23 cellular contexts compared by ENCODE assay signal in genomic region chr17:47292206-47292605, GRCh38. TPM values are rescaled to one million over a fixed set of nuclear protein-coding genes. Genes with fewer than 3 reads are reported as not detected.
DNase-seq lines count a peak whose midpoint lies in the region; ATAC-seq, FAIRE-seq and TF ChIP-seq lines count a peak whose summit lies in the region.
"Had no signal": no experiment of that assay in that cellular context is flagged by ENCODE, and none has a peak within 500 bp of the region (broad histone marks: within the 10 kb centered on the region; RNA-seq: fewer than 3 reads in every experiment).

No MANE protein-coding gene starts in this region.

- DNase-seq in HepG2 (ENCODE audit: low spot score) (no peak), right lobe of liver (no peak), mesenchymal stem cell (no peak), tibial artery (no peak), SW480 (ENCODE audit: low spot score) (no peak), MG63 (no peak)
- DNase-seq: AML-193; Calu3; CD4-positive, alpha-beta memory T cell; CD4-positive, CD25-positive, alpha-beta regulatory T cell; DMS79 treated with DMSO at 0.1 percent for 48 hours; GF-D8 had no signal

- no peak for TF ChIP-seq EP300 in HepG2 (IDR thresholded peaks at IDR 0.05; ENCODE audit: low read depth in 2 of 2, low read length in 2 of 2)
- TF ChIP-seq EP300 in HepG2 (CRISPR knock-in tag; IDR thresholded peaks at IDR 0.05; ENCODE audit: borderline replicate concordance) = no peak

- FAIRE-seq in HepG2 (lab: Jason Lieb, UNC) = no peak
- FAIRE-seq: A549, D721Med, G401.6, GM12891, GM19239 had no signal

- no peak for TF ChIP-seq RAD21 in HepG2 (CRISPR knock-in tag; IDR thresholded peaks at IDR 0.05)

- H4K91ac ChIP-seq in mesenchymal stem cell (ENCODE audit: low read length) = no peak overlapping the region

- no peak for TF ChIP-seq CTCF in HepG2 (CRISPR knock-in tag; IDR thresholded peaks at IDR 0.05)
- no peak for TF ChIP-seq CTCF in right lobe of liver (IDR thresholded peaks at IDR 0.05)
- no peak for TF ChIP-seq CTCF in VCaP (conservative IDR thresholded peaks at IDR 0.05)
- TF ChIP-seq CTCF in tibial artery (IDR thresholded peaks at IDR 0.05) = no peak

- H3K4me1 ChIP-seq in HepG2 (ENCODE audit: insufficient read depth, low read length) (peaks cover 39% of the 10 kb centered on the region), right lobe of liver (peaks cover 0 to 26% (median 8%) of the 10 kb centered on the region in 4 donors), mesenchymal stem cell (ENCODE audit: control insufficient read depth, insufficient read depth, low read depth, low read length) (peaks cover 21% of the 10 kb centered on the region), tibial artery (peaks cover 0 to 53% (median 34%) of the 10 kb centered on the region in 4 donors)

- H3K23ac ChIP-seq in mesenchymal stem cell (ENCODE audit: low read length in 2 of 2) = no peak overlapping the region

- no peak overlapping the region for H3K27ac ChIP-seq in HepG2 (ENCODE audit: extremely low read length, insufficient read depth, low read length)
- no peak overlapping the region for H3K27ac ChIP-seq in right lobe of liver
- peak overlapping the region; percentile 72 for H3K27ac ChIP-seq in VCaP
- no peak overlapping the region for H3K27ac ChIP-seq in mesenchymal stem cell (ENCODE audit: low read length, poor library complexity, severe bottlenecking)
- peak overlapping the region; percentile 25 to 28 for H3K27ac ChIP-seq in tibial artery
- H3K27ac ChIP-seq: 22Rv1; A549; BLaER1 treated with 17β-estradiol and CSF1 and Interleukin-3, amounts not matched to agents 10 nM and 100 nM had no signal

- H3K4me3 ChIP-seq in HepG2 (replicated peaks in 1 of 3; ENCODE audit: insufficient read depth in 1 of 3, low read depth in 2 of 3, low read length in 3 of 3) (no peak overlapping the region), right lobe of liver (no peak overlapping the region), mesenchymal stem cell (ENCODE audit: insufficient read depth in 1 of 2, low read depth in 1 of 2, low read length in 2 of 2) (peak overlapping the region in 1 of 2 experiments; percentile 2), tibial artery (no peak overlapping the region), MG63 (no peak overlapping the region)
- H3K4me3 ChIP-seq: A549; BLaER1 treated with 17β-estradiol and CSF1 and Interleukin-3, amounts not matched to agents 10 nM and 100 nM had no signal

- no peak for ATAC-seq in HepG2
- no peak for ATAC-seq in right lobe of liver
- ATAC-seq in HG03196 (IDR thresholded peaks at IDR 0.05; ENCODE audit: unreplicated experiment) = no peak
- ATAC-seq: A549 had no signal

- BruUV-seq in HepG2 (replicated peaks; lab: Mats Ljungman, UMichigan) = no TSS peak

- no peak overlapping the region for H3K18ac ChIP-seq in mesenchymal stem cell (ENCODE audit: low read depth in 1 of 2, low read length in 2 of 2)

- no peak overlapping the region for H2BK5ac ChIP-seq in mesenchymal stem cell (ENCODE audit: low read depth, low read length, poor library complexity, severe bottlenecking)

- peak overlapping the region in 1 of 2 experiments; percentile 57 for H3K4ac ChIP-seq in mesenchymal stem cell (ENCODE audit: low read depth in 1 of 2, low read length in 2 of 2)

- H3K4me2 ChIP-seq in HepG2 (ENCODE audit: low read depth, low read length) (0 out of 2 replicates have a peak overlapping the region, but pooled peaks have one; percentile 50), mesenchymal stem cell (ENCODE audit: low read length, poor library complexity, severe bottlenecking) (no peak overlapping the region)
- H3K4me2 ChIP-seq: A549 had no signal

- intact Hi-C loops in HepG2 (cut with micrococcal nuclease; ENCODE audit: unreplicated experiment) (no loop called here), right lobe of liver (cut with DNase I) (no loop called here), tibial artery (cut with DNase I; ENCODE audit: low total_unique reads) (no loop called here)

- no peaks in the 10 kb centered on the region for H4K20me1 ChIP-seq in HepG2 (ENCODE audit: insufficient read depth, low read length)
- H4K20me1 ChIP-seq: BLaER1 treated with 17β-estradiol and CSF1 and Interleukin-3, amounts not matched to agents 10 nM and 100 nM had no signal

- peaks cover 15% of the 10 kb centered on the region for H3K79me1 ChIP-seq in mesenchymal stem cell (replicated peaks; ENCODE audit: low read length, poor library complexity, severe bottlenecking)

- peak overlapping the region; percentile 50 for H2AK5ac ChIP-seq in mesenchymal stem cell (ENCODE audit: low read length, severe bottlenecking)

- CTCF ChIA-PET in HepG2 (lab: Yijun Ruan, JAX; ENCODE audit: low intra/inter-chr PET ratio, low total read pairs) = no interaction called here

- H4K8ac ChIP-seq in mesenchymal stem cell (ENCODE audit: low read length) = no peak overlapping the region

- H3K36me3 ChIP-seq in HepG2 (replicated peaks in 1 of 2; ENCODE audit: control insufficient read depth in 1 of 2, insufficient read depth in 2 of 2, low read length in 2 of 2) = no peaks in the 10 kb centered on the region
- H3K36me3 ChIP-seq in right lobe of liver = no peaks in the 10 kb centered on the region
- H3K36me3 ChIP-seq in mesenchymal stem cell (ENCODE audit: control insufficient read depth in 1 of 2, insufficient read depth in 2 of 2, low read depth in 1 of 2, low read length in 2 of 2) = peaks cover 63 to 97% of the 10 kb centered on the region in 2 experiments
- H3K36me3 ChIP-seq in tibial artery = peaks cover 26 to 54% (median 36%) of the 10 kb centered on the region in 3 donors
- H3K36me3 ChIP-seq in MG63 = peaks cover 8% of the 10 kb centered on the region

- H3K79me2 ChIP-seq in HepG2 (ENCODE audit: insufficient read depth, low read length) = no peaks in the 10 kb centered on the region

- in situ Hi-C loops in HepG2 (cut with HindIII; ENCODE audit: extremely low pct_ligation_motif_present, low pct_unique_long_range_greater_than_20kb) = no loop called here

- TF ChIP-seq POLR2A in HepG2 (IDR thresholded peaks at IDR 0.05; ENCODE audit: insufficient read depth in 1 of 2, low read depth in 2 of 2, low read length in 2 of 2) = no peak
- no peak for TF ChIP-seq POLR2A in right lobe of liver (IDR thresholded peaks at IDR 0.05)

- no peak overlapping the region for H2BK15ac ChIP-seq in mesenchymal stem cell (ENCODE audit: low read depth, poor library complexity, severe bottlenecking)

- POLR2A ChIA-PET in HepG2 (lab: Yijun Ruan, JAX) = interaction anchor here (1.0 to 1.5 kb wide), 3 partner anchors 13 to 40 kb away, joined by 4 read pairs; partner anchors contain the start of gene EFCAB13

- no peak overlapping the region for H3K14ac ChIP-seq in mesenchymal stem cell (ENCODE audit: low read length in 2 of 2)

- no peaks in the 10 kb centered on the region for H3K9me3 ChIP-seq in HepG2 (ENCODE audit: low read length)
- no peaks in the 10 kb centered on the region for H3K9me3 ChIP-seq in right lobe of liver
- H3K9me3 ChIP-seq in mesenchymal stem cell (ENCODE audit: control insufficient read depth, low read length) = no peaks in the 10 kb centered on the region
- H3K9me3 ChIP-seq in tibial artery = no peaks in the 10 kb centered on the region
- no peaks in the 10 kb centered on the region for H3K9me3 ChIP-seq in MG63
- H3K9me3 ChIP-seq: A549, Caco-2 had no signal

- WGBS in HepG2 (ENCODE audit: low lambda C conversion rate) = 70% methylated on average over 14 of the region's 14 CpGs
- no CpG with 5 or more reads among the region's 14 CpGs for WGBS in right lobe of liver (ENCODE audit: insufficient coverage, low coverage, low lambda C conversion rate, missing lambda C conversion rate)
- WGBS in mesenchymal stem cell = 97% methylated on average over 13 of the region's 14 CpGs

- no peak overlapping the region for H2BK120ac ChIP-seq in mesenchymal stem cell (ENCODE audit: low read depth, low read length)

- H3K9ac ChIP-seq in HepG2 (ENCODE audit: insufficient read depth, low read depth, low read length) (no peak overlapping the region), mesenchymal stem cell (ENCODE audit: low read length) (no peak overlapping the region)
- H3K9ac ChIP-seq: BLaER1 treated with 17β-estradiol and CSF1 and Interleukin-3, amounts not matched to agents 10 nM and 100 nM had no signal

- H2BK12ac ChIP-seq in mesenchymal stem cell (ENCODE audit: low read length in 2 of 2) = no peak overlapping the region

- H3K27me3 ChIP-seq in HepG2 (ENCODE audit: control insufficient read depth in 1 of 2, insufficient read depth in 2 of 2, low read length in 2 of 2) (peaks cover 1 to 25% of the 10 kb centered on the region in 2 experiments; a peak in 3 of 5 replicates), right lobe of liver (no peaks in the 10 kb centered on the region), mesenchymal stem cell (ENCODE audit: control insufficient read depth in 1 of 2, insufficient read depth in 1 of 2, low read length in 2 of 2) (no peaks in the 10 kb centered on the region), tibial artery (no peaks in the 10 kb centered on the region), MG63 (no peaks in the 10 kb centered on the region)
- H3K27me3 ChIP-seq: BLaER1 treated with 17β-estradiol and CSF1 and Interleukin-3, amounts not matched to agents 10 nM and 100 nM had no signal

- H2AFZ ChIP-seq in HepG2 (ENCODE audit: low read length) (no peak overlapping the region), mesenchymal stem cell (ENCODE audit: low read depth, low read length) (no peak overlapping the region)

RNA-seq across cellular contexts. Expression of gene EFCAB13, which starts 31.5 kb away (rescaled TPM):
- 0.71 and 0.73 TPM in 2 replicates for total RNA-seq in HepG2 (2016; rRNA removed; fragmentation: Illumina TruSeq; extraction: Trizol)
- total RNA-seq in HepG2 (2016; cell fraction: cytosol; rRNA removed; fragmentation: Illumina TruSeq; extraction: Trizol; ENCODE audit: low read depth) = 0.81 and 1.1 TPM in 2 replicates
- 0.26 and 0.59 TPM in 2 replicates for total RNA-seq in HepG2 (2016; cell fraction: insoluble cytoplasmic fraction; rRNA removed; fragmentation: Illumina TruSeq; extraction: Trizol)
- total RNA-seq in HepG2 (2016; cell fraction: membrane; rRNA removed; fragmentation: Illumina TruSeq; extraction: Trizol) = 0.49 and 0.79 TPM in 2 replicates
- 1.0 and 1.7 TPM in 2 replicates for total RNA-seq in HepG2 (2016; cell fraction: nucleus; rRNA removed; fragmentation: Illumina TruSeq; extraction: Trizol)
- polyA plus RNA-seq in HepG2 (2011; rRNA removed) = 0.22 and 0.57 TPM in 2 replicates
- 0.07 and 0.18 TPM in 2 replicates for polyA plus RNA-seq in HepG2 (2011; cell fraction: cytosol; rRNA removed)
- 0.11 and 0.40 TPM in 2 replicates for polyA plus RNA-seq in HepG2 (2011; cell fraction: nucleus; rRNA removed)
- polyA plus RNA-seq in HepG2 (2012) = 1.5 and 2.1 TPM in 2 replicates
- 0.23 TPM in 2 replicates for polyA plus RNA-seq in HepG2 (2016; cell fraction: cytosol; fragmentation: Illumina TruSeq; extraction: Trizol; ENCODE audit: low read depth)
- 0.35 and 1.1 TPM in 2 replicates for polyA plus RNA-seq in HepG2 (2016; cell fraction: insoluble cytoplasmic fraction; fragmentation: Illumina TruSeq; extraction: Trizol; ENCODE audit: low read depth)
- 0.29 and 0.30 TPM in 2 replicates for polyA plus RNA-seq in HepG2 (2016; cell fraction: membrane; fragmentation: Illumina TruSeq; extraction: Trizol; ENCODE audit: low read depth)
- polyA plus RNA-seq in HepG2 (2016; cell fraction: nucleus; fragmentation: Illumina TruSeq; extraction: Trizol; ENCODE audit: insufficient read depth, low read depth) = 1.1 and 1.9 TPM in 2 replicates
- 0.75 TPM in 1 of 2 replicates, not detected in the other for polyA minus RNA-seq in HepG2 (2011; rRNA and poly(A)+ RNA removed; ENCODE audit: low replicate concordance)
- polyA minus RNA-seq in HepG2 (2011; cell fraction: cytosol; rRNA and poly(A)+ RNA removed) = not detected in 2 replicates
- polyA minus RNA-seq in HepG2 (2011; cell fraction: nucleus; rRNA and poly(A)+ RNA removed) = 1.8 and 2.4 TPM in 2 replicates
- 1 to 10 TPM in 5 of 6 experiments, under 1 TPM in 1; 0.68 to 7.2 (median 3.2) TPM for total RNA-seq in right lobe of liver
- 1.2 TPM for polyA plus RNA-seq in mesenchymal stem cell (2013, experiment 1 of 2)
- 1.2 TPM for polyA plus RNA-seq in mesenchymal stem cell (2013, experiment 2 of 2)
- total RNA-seq in MG63 (2014; rRNA removed; shearing (Covaris generic); ENCODE audit: low replicate concordance) = 0.05 and 0.30 TPM in 2 replicates
- total RNA-seq: A172 had no signal

RNA-seq across cellular contexts. Expression of gene ITGB3, which starts 38.6 kb away (rescaled TPM):
- total RNA-seq in HepG2 (2016; rRNA removed; fragmentation: Illumina TruSeq; extraction: Trizol) (0.15 and 0.31 TPM in 2 replicates), right lobe of liver (1 to 10 TPM; 2.2 to 8.0 (median 4.8) TPM)
- not detected in 2 replicates for total RNA-seq in HepG2 (2016; cell fraction: cytosol; rRNA removed; fragmentation: Illumina TruSeq; extraction: Trizol; ENCODE audit: low read depth)
- total RNA-seq in HepG2 (2016; cell fraction: insoluble cytoplasmic fraction; rRNA removed; fragmentation: Illumina TruSeq; extraction: Trizol) = 0.31 and 0.37 TPM in 2 replicates
- total RNA-seq in HepG2 (2016; cell fraction: membrane; rRNA removed; fragmentation: Illumina TruSeq; extraction: Trizol) = not detected in 2 replicates
- 0.41 and 0.50 TPM in 2 replicates for total RNA-seq in HepG2 (2016; cell fraction: nucleus; rRNA removed; fragmentation: Illumina TruSeq; extraction: Trizol)
- 0.09 and 0.10 TPM in 2 replicates for polyA plus RNA-seq in HepG2 (2011; rRNA removed)
- 0.07 and 0.09 TPM in 2 replicates for polyA plus RNA-seq in HepG2 (2011; cell fraction: cytosol; rRNA removed)
- 0.14 TPM in 2 replicates for polyA plus RNA-seq in HepG2 (2011; cell fraction: nucleus; rRNA removed)
- not detected in 2 replicates for polyA plus RNA-seq in HepG2 (2012)
- not detected in 2 replicates for polyA plus RNA-seq in HepG2 (2016; cell fraction: cytosol; fragmentation: Illumina TruSeq; extraction: Trizol; ENCODE audit: low read depth)
- polyA plus RNA-seq in HepG2 (2016; cell fraction: insoluble cytoplasmic fraction; fragmentation: Illumina TruSeq; extraction: Trizol; ENCODE audit: low read depth) = 0.07 TPM in 1 of 2 replicates, not detected in the other
- polyA plus RNA-seq in HepG2 (2016; cell fraction: membrane; fragmentation: Illumina TruSeq; extraction: Trizol; ENCODE audit: low read depth) = not detected in 2 replicates
- 0.15 TPM in 1 of 2 replicates, not detected in the other for polyA plus RNA-seq in HepG2 (2016; cell fraction: nucleus; fragmentation: Illumina TruSeq; extraction: Trizol; ENCODE audit: insufficient read depth, low read depth)
- 0.82 TPM in 1 of 2 replicates, not detected in the other for polyA minus RNA-seq in HepG2 (2011; rRNA and poly(A)+ RNA removed; ENCODE audit: low replicate concordance)
- polyA minus RNA-seq in HepG2 (2011; cell fraction: cytosol; rRNA and poly(A)+ RNA removed) = not detected in 2 replicates
- polyA minus RNA-seq in HepG2 (2011; cell fraction: nucleus; rRNA and poly(A)+ RNA removed) = 0.12 TPM in 1 of 2 replicates, not detected in the other
- polyA plus RNA-seq in mesenchymal stem cell (2013, experiment 1 of 2) = 11.3 TPM
- polyA plus RNA-seq in mesenchymal stem cell (2013, experiment 2 of 2) = 11.3 TPM
- total RNA-seq in MG63 (2014; rRNA removed; shearing (Covaris generic); ENCODE audit: low replicate concordance) = 12.1 and 13.6 TPM in 2 replicates
- total RNA-seq: A172; CD4-positive, alpha-beta memory T cell had no signal
- polyA plus RNA-seq: CD4-positive, alpha-beta memory T cell had no signal

Comparison
In these comparisons a context has a peak if more than half of its experiments do, and no peak if none do; other contexts are left out.
1. H3K27ac ChIP-seq: peak in VCaP (single experiment) and tibial artery (2 of 2); none in HepG2 (single experiment), right lobe of liver (0 of 3) and mesenchymal stem cell (single experiment).